Comparison of ENCODE assay signal across 10 cellular contexts in genomic region chr6:624979-625378, GRCh38. TPM values are rescaled to one million over a fixed set of nuclear protein-coding genes. Genes with fewer than 3 reads are reported as not detected.
DNase-seq lines count a peak whose midpoint lies in the region; ATAC-seq, FAIRE-seq and TF ChIP-seq lines count a peak whose summit lies in the region.
"Had no signal": no experiment of that assay in that cellular context is flagged by ENCODE, and none has a peak within 500 bp of the region (broad histone marks: within the 10 kb centered on the region; RNA-seq: fewer than 3 reads in every experiment).

No MANE protein-coding gene starts in this region.

- TF ChIP-seq CTCF in D721Med (IDR thresholded peaks at IDR 0.05; ENCODE audit: insufficient read depth, missing control alignments): peak; percentile 17
- TF ChIP-seq CTCF in dorsolateral prefrontal cortex (IDR thresholded peaks at IDR 0.05 in 54 of 56, conservative IDR thresholded peaks at IDR 0.05 in 2 of 56; ENCODE audit: low read depth in 1 of 56, partially characterized antibody in 56 of 56): peak in 45 of 56 donors; percentile 17 to 70 (median 40)
- TF ChIP-seq CTCF in mucosa of descending colon (IDR thresholded peaks at IDR 0.05): no peak
- TF ChIP-seq CTCF in lower leg skin (IDR thresholded peaks at IDR 0.05): no peak

- no peaks in the 10 kb centered on the region for H3K36me3 ChIP-seq in mucosa of descending colon (ENCODE audit: low read depth)

- peak; percentile 42 for ATAC-seq in mucosa of descending colon
- no peak for ATAC-seq in GM21737 (IDR thresholded peaks at IDR 0.05; ENCODE audit: unreplicated experiment)

- H3K4me3 ChIP-seq in dorsolateral prefrontal cortex: peak overlapping the region in 4 of 59 donors; percentile 11 to 23 (median 16)
- H3K4me3 ChIP-seq in mucosa of descending colon: no peak overlapping the region
- no peak overlapping the region for H3K4me3 ChIP-seq in lower leg skin (ENCODE audit: low read depth, poor library complexity, severe bottlenecking)

- intact Hi-C loops in dorsolateral prefrontal cortex (cut with DNase I) (loop anchor here in 1 of 2 donors (10.0 kb wide), 2 partner anchors 170 to 760 kb away; partner anchors contain the start of gene FOXF2), mucosa of descending colon (cut with DNase I, micrococcal nuclease) (no loop called here), lower leg skin (cut with DNase I; ENCODE audit: low total_unique reads) (no loop called here)

- WGBS in lower leg skin, 2 donors: 89 to 91% methylated on average over 11 of the region's 11 CpGs

- TF ChIP-seq POLR2A in lower leg skin (IDR thresholded peaks at IDR 0.05): no peak

- no peak for FAIRE-seq in D721Med (lab: Jason Lieb, UNC)
- FAIRE-seq: bronchial epithelial cell had no signal

- H3K9me3 ChIP-seq in mucosa of descending colon: no peaks in the 10 kb centered on the region

- H3K27me3 ChIP-seq in dorsolateral prefrontal cortex: no peaks in the 10 kb centered on the region

- in situ Hi-C loops in KBM-7 (cut with MboI; ENCODE audit: low pct_unique_long_range_greater_than_20kb, low sequenced_read_pairs): no loop called here

- DNase-seq in D721Med (ENCODE audit: insufficient read length, low spot score) (no peak), KBM-7 (peak; percentile 46), dorsolateral prefrontal cortex (no peak), mucosa of descending colon (no peak), NCI-H1092 (lab: John Stamatoyannopoulos, UW) (no peak), lower leg skin (ENCODE audit: low spot score in 2 of 2) (no peak)
- DNase-seq in activated CD4-positive, alpha-beta T cell treated with anti-CD3 and anti-CD28 coated beads, Interleukin-2, amount 50 U/mL, for 48 hours: no peak
- DNase-seq: activated CD4-positive, alpha-beta T cell treated with anti-CD3 and anti-CD28 coated beads for 48 hours had no signal

- H3K27ac ChIP-seq in dorsolateral prefrontal cortex: peak overlapping the region in 2 of 59 donors; percentile 14 to 31

- peaks cover 2% of the 10 kb centered on the region for H3K4me1 ChIP-seq in mucosa of descending colon (ENCODE audit: low read depth)

RNA-seq across cellular contexts. Expression of gene HUS1B, which starts 31.9 kb away (rescaled TPM):
- 1 to 10 TPM in 111 of 120 experiments, under 1 TPM in 8, not detected in 1; 0.49 to 4.6 (median 1.8) TPM for total RNA-seq in dorsolateral prefrontal cortex
- 1 to 10 TPM; 1.2 to 1.3 (median 1.3) TPM for total RNA-seq in mucosa of descending colon
- total RNA-seq in lower leg skin: 1 to 10 TPM in 1 of 4 donors, under 1 TPM in 2, not detected in 1; 0.49 to 1.5 (median 0.72) TPM

Comparison
In these comparisons a context has a peak if more than half of its experiments do, and no peak if none do; other contexts are left out.
1. CTCF ChIP-seq: peak in D721Med (single experiment) and dorsolateral prefrontal cortex (45 of 56); none in mucosa of descending colon (single experiment) and lower leg skin (0 of 3).